Comparison of ENCODE assay signal across 19 cellular contexts in genomic region chr6:12594541-12594893, GRCh38.
DNase-seq lines count a peak whose midpoint lies in the region; ATAC-seq and TF ChIP-seq lines count a peak whose summit lies in the region.
"Had no signal": no experiment of that assay in that cellular context is flagged by ENCODE, and none has a peak within 500 bp of the region (broad histone marks: within the 10 kb centered on the region; RNA-seq: fewer than 3 reads in every experiment).

No MANE protein-coding gene starts in this region.

- DNase-seq in SK-N-SH: no peak
- no peak for DNase-seq in hepatocyte (ENCODE audit: low spot score)
- no peak for DNase-seq in activated naive CD4-positive, alpha-beta T cell treated with anti-CD3 and anti-CD28 coated beads, Interleukin-2, amount 10 ng/mL, durations not matched to agents 7 days and 5 days
- DNase-seq in uterus: no peak
- DNase-seq in stimulated activated CD4-positive, alpha-beta T cell treated with anti-CD3 and anti-CD28 coated beads, Interleukin-4, amount 100 ng/mL, for 24 hours: no peak
- DNase-seq in suprapubic skin (ENCODE audit: low spot score in 2 of 2): no peak
- DNase-seq: activated CD8-positive, alpha-beta memory T cell treated with anti-CD3 and anti-CD28 coated beads, Interleukin-2, amount 50 U/mL, for 4 hours; CD8-positive, alpha-beta T cell; NCI-H1105; SHP77; sigmoid colon; stimulated activated CD4-positive, alpha-beta T cell treated with anti-CD3 and anti-CD28 coated beads, Interleukin-2, amount 100 ng/mL, for 48 hours had no signal

- WGBS in SK-N-SH (ENCODE audit: low lambda C conversion rate): 80% methylated on average over 3 of the region's 3 CpGs
- WGBS in hepatocyte (ENCODE audit: low lambda C conversion rate, missing lambda C conversion rate): 69% methylated on average over 3 of the region's 3 CpGs
- WGBS in suprapubic skin: 76% methylated on average over 3 of the region's 3 CpGs

- no peak for ATAC-seq in SK-N-SH treated with all-trans-retinoic acid at 6 μM for 48 hours
- ATAC-seq: activated naive CD4-positive, alpha-beta T cell treated with anti-CD3 and anti-CD28 coated beads, Interleukin-2, amount 50 U/mL, for 72 hours; CD8-positive, alpha-beta T cell had no signal

- POLR2A ChIA-PET in SK-N-SH (lab: Yijun Ruan, JAX): no interaction called here

- H3K4me2 ChIP-seq in SK-N-SH: no peak overlapping the region
- H3K4me2 ChIP-seq in hepatocyte: peak overlapping the region; percentile 10

- no peak overlapping the region for H3K4me3 ChIP-seq in SK-N-SH (ENCODE audit: low read depth in 2 of 2, low read length in 1 of 2)
- H3K4me3 ChIP-seq in hepatocyte: no peak overlapping the region
- H3K4me3 ChIP-seq in uterus: no peak overlapping the region
- H3K4me3 ChIP-seq in suprapubic skin: no peak overlapping the region
- H3K4me3 ChIP-seq: cardiac muscle cell, esophagus muscularis mucosa, sigmoid colon, tibial artery had no signal

- no peak for TF ChIP-seq POLR2A in uterus (IDR thresholded peaks at IDR 0.05)
- no peak for TF ChIP-seq POLR2A in suprapubic skin (IDR thresholded peaks at IDR 0.05)

- intact Hi-C loops in uterus (cut with DNase I; ENCODE audit: low total_unique reads): no loop called here

- H4K20me1 ChIP-seq in SK-N-SH (ENCODE audit: insufficient read depth): no peaks in the 10 kb centered on the region
- no peaks in the 10 kb centered on the region for H4K20me1 ChIP-seq in hepatocyte (ENCODE audit: insufficient read depth, poor library complexity, severe bottlenecking)

- H3K27me3 Mint-ChIP-seq in IgD-negative memory B cell: no peaks in the 10 kb centered on the region
- H3K27me3 Mint-ChIP-seq in activated naive CD4-positive, alpha-beta T cell treated with anti-CD3 and anti-CD28 coated beads, Interleukin-2, amount 10 ng/mL, durations not matched to agents 7 days and 5 days: peaks cover 11% of the 10 kb centered on the region

- CTCF ChIA-PET in SK-N-SH (lab: Yijun Ruan, JAX): interaction anchor here (1.8 to 2.5 kb wide), 3 partner anchors 11 to 938 kb away, joined by 4 to 14 read pairs (median 7); partner anchors contain the start of gene EDN1
- CTCF ChIA-PET in activated naive CD4-positive, alpha-beta T cell treated with anti-CD3 and anti-CD28 coated beads, Interleukin-2, amount 10 ng/mL, durations not matched to agents 7 days and 5 days (lab: Charles Lee): no interaction called here

- H3K27ac Mint-ChIP-seq in IgD-negative memory B cell: peak overlapping the region; percentile 78 to 91 (median 85)
- no peak overlapping the region for H3K27ac Mint-ChIP-seq in activated naive CD4-positive, alpha-beta T cell treated with anti-CD3 and anti-CD28 coated beads, Interleukin-2, amount 10 ng/mL, durations not matched to agents 7 days and 5 days
- H3K27ac Mint-ChIP-seq: activated naive CD4-positive, alpha-beta T cell treated with anti-CD3 and anti-CD28 coated beads, Interleukin-2, amount 50 U/mL, for 72 hours; CD8-positive, alpha-beta T cell had no signal

- H3K4me3 Mint-ChIP-seq in IgD-negative memory B cell: peak overlapping the region in 3 of 4 donors; percentile 7 to 85 (median 84)
- H3K4me3 Mint-ChIP-seq in activated naive CD4-positive, alpha-beta T cell treated with anti-CD3 and anti-CD28 coated beads, Interleukin-2, amount 10 ng/mL, durations not matched to agents 7 days and 5 days: no peak overlapping the region
- H3K4me3 Mint-ChIP-seq: CD8-positive, alpha-beta T cell had no signal

- H2AFZ ChIP-seq in SK-N-SH (ENCODE audit: low read depth) (0 out of 2 replicates have a peak overlapping the region, but pooled peaks have one; percentile 31), hepatocyte (no peak overlapping the region)

- H3K36me3 ChIP-seq in SK-N-SH (replicated peaks in 1 of 2; ENCODE audit: control insufficient read depth in 1 of 2, insufficient read depth in 2 of 2, low read length in 1 of 2): no peaks in the 10 kb centered on the region
- no peaks in the 10 kb centered on the region for H3K36me3 ChIP-seq in hepatocyte (replicated peaks; ENCODE audit: insufficient read depth, low read depth)
- H3K36me3 ChIP-seq in uterus: no peaks in the 10 kb centered on the region
- no peaks in the 10 kb centered on the region for H3K36me3 ChIP-seq in suprapubic skin
- H3K36me3 ChIP-seq: cardiac muscle cell, esophagus muscularis mucosa, neutrophil, sigmoid colon, tibial artery had no signal

- peaks cover 1 to 27% (median 14%) of the 10 kb centered on the region in 3 donors for H3K4me1 Mint-ChIP-seq in IgD-negative memory B cell
- no peaks in the 10 kb centered on the region for H3K4me1 Mint-ChIP-seq in activated naive CD4-positive, alpha-beta T cell treated with anti-CD3 and anti-CD28 coated beads, Interleukin-2, amount 10 ng/mL, durations not matched to agents 7 days and 5 days

- TF ChIP-seq RAD21 in SK-N-SH (IDR thresholded peaks at IDR 0.05; ENCODE audit: low read length): no peak

- H3K27ac ChIP-seq in SK-N-SH (ENCODE audit: low read depth in 2 of 2, low read length in 1 of 2) (no peak overlapping the region; a peak in 1 of 4 replicates), hepatocyte (peak overlapping the region; percentile 38), uterus (no peak overlapping the region), suprapubic skin (no peak overlapping the region)
- H3K27ac ChIP-seq: cardiac muscle cell, esophagus muscularis mucosa, sigmoid colon, tibial artery had no signal

- peaks cover 3 to 12% of the 10 kb centered on the region in 2 experiments; a peak in 3 of 4 replicates for H3K4me1 ChIP-seq in SK-N-SH (ENCODE audit: control insufficient read depth in 1 of 2, insufficient read depth in 2 of 2, low read depth in 1 of 2, low read length in 1 of 2)
- peaks cover 19% of the 10 kb centered on the region for H3K4me1 ChIP-seq in hepatocyte (ENCODE audit: insufficient read depth)
- no peaks in the 10 kb centered on the region for H3K4me1 ChIP-seq in uterus
- H3K4me1 ChIP-seq in suprapubic skin: no peaks in the 10 kb centered on the region
- H3K4me1 ChIP-seq: esophagus muscularis mucosa, sigmoid colon had no signal

- H3K9me2 ChIP-seq in SK-N-SH (no peaks in the 10 kb centered on the region), hepatocyte (replicated peaks; ENCODE audit: insufficient read depth) (no peaks in the 10 kb centered on the region)

- no peaks in the 10 kb centered on the region for H3K79me2 ChIP-seq in SK-N-SH (ENCODE audit: insufficient read depth)
- no peaks in the 10 kb centered on the region for H3K79me2 ChIP-seq in hepatocyte

- peaks cover 1% of the 10 kb centered on the region for H3K36me3 Mint-ChIP-seq in IgD-negative memory B cell
- no peaks in the 10 kb centered on the region for H3K36me3 Mint-ChIP-seq in activated naive CD4-positive, alpha-beta T cell treated with anti-CD3 and anti-CD28 coated beads, Interleukin-2, amount 10 ng/mL, durations not matched to agents 7 days and 5 days
- H3K36me3 Mint-ChIP-seq: activated naive CD4-positive, alpha-beta T cell treated with anti-CD3 and anti-CD28 coated beads, Interleukin-2, amount 50 U/mL, for 72 hours; CD8-positive, alpha-beta T cell had no signal

- H3K9me3 ChIP-seq in SK-N-SH (no peaks in the 10 kb centered on the region), hepatocyte (ENCODE audit: low read depth) (no peaks in the 10 kb centered on the region), uterus (no peaks in the 10 kb centered on the region), suprapubic skin (no peaks in the 10 kb centered on the region)
- H3K9me3 ChIP-seq: esophagus muscularis mucosa, neutrophil, sigmoid colon, tibial artery had no signal

- TF ChIP-seq EP300 in SK-N-SH (IDR thresholded peaks at IDR 0.05; ENCODE audit: borderline replicate concordance in 1 of 2, low read depth in 1 of 2, low read length in 1 of 2): no peak
- no peak for TF ChIP-seq EP300 in suprapubic skin (IDR thresholded peaks at IDR 0.05)

- H3K27me3 ChIP-seq in SK-N-SH (ENCODE audit: insufficient read depth): no peaks in the 10 kb centered on the region
- no peaks in the 10 kb centered on the region for H3K27me3 ChIP-seq in hepatocyte
- no peaks in the 10 kb centered on the region for H3K27me3 ChIP-seq in uterus
- H3K27me3 ChIP-seq in suprapubic skin: no peaks in the 10 kb centered on the region
- H3K27me3 ChIP-seq: cardiac muscle cell, esophagus muscularis mucosa, neutrophil, sigmoid colon, tibial artery had no signal

- TF ChIP-seq CTCF in SK-N-SH (IDR thresholded peaks at IDR 0.05) (no peak), hepatocyte (IDR thresholded peaks at IDR 0.05; ENCODE audit: poor library complexity) (no peak), uterus (IDR thresholded peaks at IDR 0.05) (no peak), suprapubic skin (IDR thresholded peaks at IDR 0.05) (no peak)

- no peaks in the 10 kb centered on the region for H3F3A ChIP-seq in SK-N-SH (replicated peaks; ENCODE audit: insufficient read depth)

- H3K9ac ChIP-seq in SK-N-SH: no peak overlapping the region

- no peaks in the 10 kb centered on the region for H3K9me3 Mint-ChIP-seq in IgD-negative memory B cell
- no peaks in the 10 kb centered on the region for H3K9me3 Mint-ChIP-seq in activated naive CD4-positive, alpha-beta T cell treated with anti-CD3 and anti-CD28 coated beads, Interleukin-2, amount 10 ng/mL, durations not matched to agents 7 days and 5 days
- H3K9me3 Mint-ChIP-seq: activated naive CD4-positive, alpha-beta T cell treated with anti-CD3 and anti-CD28 coated beads, Interleukin-2, amount 50 U/mL, for 72 hours; CD8-positive, alpha-beta T cell had no signal

TF ChIP-seq in SK-N-SH, 30 proteins besides CTCF, POLR2A, EP300 and RAD21 (continues in another document):
- TF ChIP-seq MAX (IDR thresholded peaks at IDR 0.05; ENCODE audit: low read depth) (no peak), GATA2 (CRISPR knock-in tag; IDR thresholded peaks at IDR 0.05) (no peak), YY1 (IDR thresholded peaks at IDR 0.05; ENCODE audit: low read depth) (no peak), NRF1 (IDR thresholded peaks at IDR 0.05; ENCODE audit: low read depth, low read length) (no peak), SMC3 (IDR thresholded peaks at IDR 0.05; ENCODE audit: low read depth, low read length) (no peak), JUND (IDR thresholded peaks at IDR 0.05) (no peak)

TF ChIP-seq in SK-N-SH treated with all-trans-retinoic acid at 6 μM for 48 hours, 23 proteins besides CTCF, POLR2A, EP300 and RAD21 (continues in another document):
- no peak for TF ChIP-seq PATZ1 (CRISPR knock-in tag; IDR thresholded peaks at IDR 0.05; ENCODE audit: borderline replicate concordance)
- TF ChIP-seq SNAI2 (CRISPR knock-in tag; IDR thresholded peaks at IDR 0.05): no peak
